In the genomic region with DNA sequence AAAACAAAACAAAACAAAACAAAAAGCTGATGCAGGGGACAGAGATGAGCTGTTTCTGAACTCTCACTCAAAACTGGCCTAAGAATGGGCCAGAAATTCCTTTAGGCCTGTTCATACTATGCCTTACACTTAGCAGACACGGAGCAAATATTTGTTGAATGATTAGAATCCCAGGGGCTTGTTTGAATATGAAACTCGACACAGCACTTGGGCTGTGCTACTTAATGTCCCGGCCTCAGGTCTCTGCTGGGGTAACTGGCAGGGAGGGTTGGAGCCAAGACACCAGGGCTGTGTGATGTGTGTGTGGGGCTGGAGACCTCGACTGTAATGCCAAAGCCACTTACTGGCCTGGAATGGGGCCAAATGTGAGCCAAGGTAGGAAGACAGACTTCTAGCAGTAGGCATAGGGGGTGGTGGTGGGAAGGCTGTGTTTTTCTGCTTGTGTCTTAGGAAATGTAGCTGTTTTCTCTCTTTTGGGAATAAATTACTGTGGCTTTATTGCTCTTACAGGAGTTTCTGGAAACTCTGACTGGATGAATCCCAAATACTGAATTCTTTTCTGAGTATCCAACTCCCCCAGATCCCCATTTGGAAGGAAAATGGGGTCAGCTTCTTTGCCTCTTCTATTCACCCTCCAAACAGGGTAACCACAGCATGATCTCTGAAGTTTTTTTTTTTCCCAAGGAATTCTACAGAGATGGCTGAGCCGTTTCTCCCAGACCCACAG, we compare ENCODE assay signal across 10 cellular contexts.
DNase-seq lines count a peak whose midpoint lies in the region; ATAC-seq, FAIRE-seq and TF ChIP-seq lines count a peak whose summit lies in the region.
"Had no signal": no experiment of that assay in that cellular context is flagged by ENCODE, and none has a peak within 500 bp of the region (broad histone marks: within the 10 kb centered on the region; RNA-seq: fewer than 3 reads in every experiment).

No MANE protein-coding gene starts in this region.

- H2BK15ac ChIP-seq in H9 (ENCODE audit: low read depth, low read length) = no peak overlapping the region

- no peaks in the 10 kb centered on the region; a peak in 1 of 7 replicates for H3K36me3 Mint-ChIP-seq in H9 (ENCODE audit: insufficient read depth in 1 of 3, low read depth in 3 of 3)

- no peak overlapping the region for H3K56ac ChIP-seq in H9 (ENCODE audit: insufficient read length, low read depth, low read length)

- H3K4me3 Mint-ChIP-seq in H9 = no peak overlapping the region

- H3K23me2 ChIP-seq in H9 (ENCODE audit: insufficient read length, low read depth, low read length, poor library complexity, severe bottlenecking) = no peaks in the 10 kb centered on the region

- peaks cover 2% of the 10 kb centered on the region for H3K27me3 ChIP-seq in bronchial epithelial cell (ENCODE audit: control insufficient read depth, insufficient read depth, low read length)
- H3K27me3 ChIP-seq in H9 (ENCODE audit: insufficient read depth, low read length) = no peaks in the 10 kb centered on the region

- H3K4me2 ChIP-seq in H9 (ENCODE audit: insufficient read depth, insufficient read length, low read length) = no peak overlapping the region

- no peak overlapping the region for H3K23ac ChIP-seq in H9 (ENCODE audit: insufficient read length, low read depth, low read length)

- H3K27ac ChIP-seq in mesodermal cell (ENCODE audit: low read depth, low read length, severe bottlenecking) (peak overlapping the region; percentile 18), H9 (ENCODE audit: insufficient read length, low read depth, low read length) (no peak overlapping the region)
- H3K27ac ChIP-seq: C4-2B had no signal

- no peak overlapping the region for H2AK5ac ChIP-seq in H9 (ENCODE audit: insufficient read length, low read length)

- H4K5ac ChIP-seq in H9 (ENCODE audit: insufficient read length, low read depth, low read length) = no peak overlapping the region

- no peaks in the 10 kb centered on the region for H3K79me2 ChIP-seq in H9 (ENCODE audit: insufficient read depth, low read length)

- FAIRE-seq in bronchial epithelial cell (lab: Jason Lieb, UNC) = no peak

- peaks cover 8 to 15% of the 10 kb centered on the region in 2 experiments for H3K4me1 Mint-ChIP-seq in H9

- no peak overlapping the region for H4K8ac ChIP-seq in H9 (replicated peaks; ENCODE audit: insufficient read length, low read depth, low read length)

- no peak overlapping the region for H3K18ac ChIP-seq in H9 (ENCODE audit: insufficient read length, low read depth, low read length)

- H2BK120ac ChIP-seq in H9 (ENCODE audit: low read depth, low read length, poor library complexity, severe bottlenecking) = no peak overlapping the region

- no peak overlapping the region for H2BK20ac ChIP-seq in H9 (ENCODE audit: low read depth, low read length, poor library complexity, severe bottlenecking)

- H3K79me1 ChIP-seq in H9 (ENCODE audit: insufficient read depth, low read depth, low read length, poor library complexity, severe bottlenecking) = no peaks in the 10 kb centered on the region

- no peak overlapping the region for H3K9ac ChIP-seq in H9 (ENCODE audit: extremely low read depth, insufficient read length, low read length)

- 61 to 79% methylated on average over 3 to 5 of the region's 5 CpGs for WGBS in mesodermal cell (ENCODE audit: insufficient coverage in 2 of 2), 2 experiments
- WGBS in H9 (ENCODE audit: extremely low coverage, insufficient read length, low lambda C conversion rate) = no CpG with 5 or more reads among the region's 5 CpGs

- H3K9me3 Mint-ChIP-seq in H9 = no peaks in the 10 kb centered on the region

- H3K27me3 Mint-ChIP-seq in H9 (ENCODE audit: low read depth) = peaks cover 16% of the 10 kb centered on the region

- no peak overlapping the region for H3T11ph ChIP-seq in H9 (ENCODE audit: low read length)

- H3K14ac ChIP-seq in H9 (ENCODE audit: insufficient read depth, low read length) = no peak overlapping the region

- H3K36me3 ChIP-seq in bronchial epithelial cell (ENCODE audit: control insufficient read depth, insufficient read depth, low read length) (no peaks in the 10 kb centered on the region), mesodermal cell (ENCODE audit: control insufficient read depth, insufficient read depth, low read length) (no peaks in the 10 kb centered on the region)

- H3K4me1 ChIP-seq in mesodermal cell (ENCODE audit: control insufficient read depth, insufficient read depth, low read length, poor library complexity, severe bottlenecking) (peaks cover 12% of the 10 kb centered on the region), H9 (ENCODE audit: insufficient read depth, low read length) (no peaks in the 10 kb centered on the region; the same call in 1 of the 2 replicates)

- H2BK5ac ChIP-seq in H9 (ENCODE audit: insufficient read length, low read length) = no peak overlapping the region

- H2BK12ac ChIP-seq in H9 (ENCODE audit: insufficient read length, low read depth, low read length) = no peak overlapping the region

- H3K27ac Mint-ChIP-seq in H9 = no peak overlapping the region

- no peak overlapping the region for H3K4me3 ChIP-seq in bronchial epithelial cell (ENCODE audit: low read depth, low read length)
- H3K4me3 ChIP-seq in mesodermal cell (ENCODE audit: extremely low read depth, insufficient read depth, low read length, poor library complexity, severe bottlenecking) = no peak overlapping the region

- no peak overlapping the region for H4K91ac ChIP-seq in H9 (ENCODE audit: insufficient read length, low read depth, low read length)

- no peaks in the 10 kb centered on the region for H4K20me1 ChIP-seq in H9 (ENCODE audit: control insufficient read depth, insufficient read depth, insufficient read length)

- H3K4ac ChIP-seq in H9 (ENCODE audit: low read depth, low read length) = no peak overlapping the region

- TF ChIP-seq CTCF in bronchial epithelial cell (IDR thresholded peaks at IDR 0.05; ENCODE audit: insufficient read depth, low read length, severe bottlenecking) (no peak), H9 (conservative IDR thresholded peaks at IDR 0.05) (no peak)

- no peak overlapping the region for H2AFZ ChIP-seq in H9 (ENCODE audit: low read length)

- DNase-seq in 8988T = peak; percentile 32
- peak; percentile 5 for DNase-seq in HK-2 (ENCODE audit: unreplicated experiment)
- DNase-seq in bronchial epithelial cell (ENCODE audit: low read depth) = peak; percentile 78
- DNase-seq in H9 = no peak
- DNase-seq in effector CD8-positive, alpha-beta T cell (lab: John Stamatoyannopoulos, UW) = no peak
- no peak for DNase-seq in LoVo (ENCODE audit: low spot score)

- no peaks in the 10 kb centered on the region for H3K9me3 ChIP-seq in mesodermal cell (ENCODE audit: control insufficient read depth, low read length)
- no peaks in the 10 kb centered on the region for H3K9me3 ChIP-seq in H9 (ENCODE audit: control insufficient read depth, low read depth, low read length)

- ATAC-seq in GM21619 (IDR thresholded peaks at IDR 0.05; ENCODE audit: unreplicated experiment) = no peak
- ATAC-seq: left colon had no signal

Comparison
In these comparisons a context has a peak if more than half of its experiments do, and no peak if none do; other contexts are left out.
1. DNase-seq: peak in 8988T (single experiment), HK-2 (single experiment) and bronchial epithelial cell (single experiment); none in H9 (single experiment), effector CD8-positive, alpha-beta T cell (single experiment) and LoVo (single experiment).